ENCODE assay signal across 1 cellular context in the genomic region with DNA sequence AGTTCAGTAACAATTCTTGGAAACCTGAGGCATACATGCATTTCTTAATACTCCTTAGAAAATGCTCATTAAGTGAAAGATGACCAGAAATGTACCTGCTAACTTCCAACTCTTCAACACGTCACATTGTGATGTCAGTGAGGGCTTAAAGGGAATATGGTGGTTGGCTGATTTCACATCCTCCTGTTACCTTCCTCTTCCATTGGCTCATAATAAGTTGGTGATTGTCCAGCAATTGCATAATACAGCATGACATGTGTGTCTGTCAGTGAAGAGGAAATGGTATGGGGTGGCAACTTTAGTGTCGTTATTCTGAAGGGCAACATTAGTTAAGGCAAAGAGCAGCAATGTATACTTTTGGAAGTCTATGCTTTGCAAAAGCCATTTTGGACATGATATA.
A peak's percentile ranks its signal among the peaks of the same experiment; 100 is the strongest.
TF ChIP-seq lines count a peak whose summit lies in the region.

No MANE protein-coding gene starts in this region.

TF ChIP-seq in GM12878, 131 proteins besides CTCF, POLR2A, EP300 and RAD21:
- TF ChIP-seq, protein P1, sequence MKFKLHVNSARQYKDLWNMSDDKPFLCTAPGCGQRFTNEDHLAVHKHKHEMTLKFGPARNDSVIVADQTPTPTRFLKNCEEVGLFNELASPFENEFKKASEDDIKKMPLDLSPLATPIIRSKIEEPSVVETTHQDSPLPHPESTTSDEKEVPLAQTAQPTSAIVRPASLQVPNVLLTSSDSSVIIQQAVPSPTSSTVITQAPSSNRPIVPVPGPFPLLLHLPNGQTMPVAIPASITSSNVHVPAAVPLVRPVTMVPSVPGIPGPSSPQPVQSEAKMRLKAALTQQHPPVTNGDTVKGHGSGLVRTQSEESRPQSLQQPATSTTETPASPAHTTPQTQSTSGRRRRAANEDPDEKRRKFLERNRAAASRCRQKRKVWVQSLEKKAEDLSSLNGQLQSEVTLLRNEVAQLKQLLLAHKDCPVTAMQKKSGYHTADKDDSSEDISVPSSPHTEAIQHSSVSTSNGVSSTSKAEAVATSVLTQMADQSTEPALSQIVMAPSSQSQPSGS (IDR thresholded peaks at IDR 0.05; ENCODE audit: low read length) = 0 out of 2 replicates have a peak, but pooled peaks have one; percentile 25
- TF ChIP-seq CREB1 (IDR thresholded peaks at IDR 0.05; ENCODE audit: low read depth) = peak; percentile 74
- TF ChIP-seq, protein P2, sequence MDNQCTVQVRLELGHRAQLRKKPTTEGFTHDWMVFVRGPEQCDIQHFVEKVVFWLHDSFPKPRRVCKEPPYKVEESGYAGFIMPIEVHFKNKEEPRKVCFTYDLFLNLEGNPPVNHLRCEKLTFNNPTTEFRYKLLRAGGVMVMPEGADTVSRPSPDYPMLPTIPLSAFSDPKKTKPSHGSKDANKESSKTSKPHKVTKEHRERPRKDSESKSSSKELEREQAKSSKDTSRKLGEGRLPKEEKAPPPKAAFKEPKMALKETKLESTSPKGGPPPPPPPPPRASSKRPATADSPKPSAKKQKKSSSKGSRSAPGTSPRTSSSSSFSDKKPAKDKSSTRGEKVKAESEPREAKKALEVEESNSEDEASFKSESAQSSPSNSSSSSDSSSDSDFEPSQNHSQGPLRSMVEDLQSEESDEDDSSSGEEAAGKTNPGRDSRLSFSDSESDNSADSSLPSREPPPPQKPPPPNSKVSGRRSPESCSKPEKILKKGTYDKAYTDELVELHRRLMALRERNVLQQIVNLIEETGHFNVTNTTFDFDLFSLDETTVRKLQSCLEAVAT (IDR thresholded peaks at IDR 0.05) = peak; percentile 44; the same call in 1 of the 2 replicates
- TF ChIP-seq CEBPB (IDR thresholded peaks at IDR 0.05; ENCODE audit: borderline replicate concordance in 1 of 2, low read depth in 2 of 2, low read length in 2 of 2) = peak in 1 of 2 experiments; percentile 53; a peak in 1 of 4 replicates
- TF ChIP-seq SMAD5 (IDR thresholded peaks at IDR 0.05; ENCODE audit: low read depth) = peak; percentile 55; the same call in 1 of the 2 replicates
- TF ChIP-seq, protein P3, sequence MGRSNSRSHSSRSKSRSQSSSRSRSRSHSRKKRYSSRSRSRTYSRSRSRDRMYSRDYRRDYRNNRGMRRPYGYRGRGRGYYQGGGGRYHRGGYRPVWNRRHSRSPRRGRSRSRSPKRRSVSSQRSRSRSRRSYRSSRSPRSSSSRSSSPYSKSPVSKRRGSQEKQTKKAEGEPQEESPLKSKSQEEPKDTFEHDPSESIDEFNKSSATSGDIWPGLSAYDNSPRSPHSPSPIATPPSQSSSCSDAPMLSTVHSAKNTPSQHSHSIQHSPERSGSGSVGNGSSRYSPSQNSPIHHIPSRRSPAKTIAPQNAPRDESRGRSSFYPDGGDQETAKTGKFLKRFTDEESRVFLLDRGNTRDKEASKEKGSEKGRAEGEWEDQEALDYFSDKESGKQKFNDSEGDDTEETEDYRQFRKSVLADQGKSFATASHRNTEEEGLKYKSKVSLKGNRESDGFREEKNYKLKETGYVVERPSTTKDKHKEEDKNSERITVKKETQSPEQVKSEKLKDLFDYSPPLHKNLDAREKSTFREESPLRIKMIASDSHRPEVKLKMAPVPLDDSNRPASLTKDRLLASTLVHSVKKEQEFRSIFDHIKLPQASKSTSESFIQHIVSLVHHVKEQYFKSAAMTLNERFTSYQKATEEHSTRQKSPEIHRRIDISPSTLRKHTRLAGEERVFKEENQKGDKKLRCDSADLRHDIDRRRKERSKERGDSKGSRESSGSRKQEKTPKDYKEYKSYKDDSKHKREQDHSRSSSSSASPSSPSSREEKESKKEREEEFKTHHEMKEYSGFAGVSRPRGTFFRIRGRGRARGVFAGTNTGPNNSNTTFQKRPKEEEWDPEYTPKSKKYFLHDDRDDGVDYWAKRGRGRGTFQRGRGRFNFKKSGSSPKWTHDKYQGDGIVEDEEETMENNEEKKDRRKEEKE (IDR thresholded peaks at IDR 0.05) = no peak
- TF ChIP-seq SMARCA5 (IDR thresholded peaks at IDR 0.05) = 0 out of 2 replicates have a peak, but pooled peaks have one; percentile 18
- TF ChIP-seq POU2F2 (IDR thresholded peaks at IDR 0.05; ENCODE audit: borderline replicate concordance, low read depth, low read length) = 0 out of 3 replicates have a peak, but pooled peaks have one; percentile 10
- TF ChIP-seq CREM (IDR thresholded peaks at IDR 0.05; ENCODE audit: low read depth) = peak; percentile 75
- TF ChIP-seq, protein P4, sequence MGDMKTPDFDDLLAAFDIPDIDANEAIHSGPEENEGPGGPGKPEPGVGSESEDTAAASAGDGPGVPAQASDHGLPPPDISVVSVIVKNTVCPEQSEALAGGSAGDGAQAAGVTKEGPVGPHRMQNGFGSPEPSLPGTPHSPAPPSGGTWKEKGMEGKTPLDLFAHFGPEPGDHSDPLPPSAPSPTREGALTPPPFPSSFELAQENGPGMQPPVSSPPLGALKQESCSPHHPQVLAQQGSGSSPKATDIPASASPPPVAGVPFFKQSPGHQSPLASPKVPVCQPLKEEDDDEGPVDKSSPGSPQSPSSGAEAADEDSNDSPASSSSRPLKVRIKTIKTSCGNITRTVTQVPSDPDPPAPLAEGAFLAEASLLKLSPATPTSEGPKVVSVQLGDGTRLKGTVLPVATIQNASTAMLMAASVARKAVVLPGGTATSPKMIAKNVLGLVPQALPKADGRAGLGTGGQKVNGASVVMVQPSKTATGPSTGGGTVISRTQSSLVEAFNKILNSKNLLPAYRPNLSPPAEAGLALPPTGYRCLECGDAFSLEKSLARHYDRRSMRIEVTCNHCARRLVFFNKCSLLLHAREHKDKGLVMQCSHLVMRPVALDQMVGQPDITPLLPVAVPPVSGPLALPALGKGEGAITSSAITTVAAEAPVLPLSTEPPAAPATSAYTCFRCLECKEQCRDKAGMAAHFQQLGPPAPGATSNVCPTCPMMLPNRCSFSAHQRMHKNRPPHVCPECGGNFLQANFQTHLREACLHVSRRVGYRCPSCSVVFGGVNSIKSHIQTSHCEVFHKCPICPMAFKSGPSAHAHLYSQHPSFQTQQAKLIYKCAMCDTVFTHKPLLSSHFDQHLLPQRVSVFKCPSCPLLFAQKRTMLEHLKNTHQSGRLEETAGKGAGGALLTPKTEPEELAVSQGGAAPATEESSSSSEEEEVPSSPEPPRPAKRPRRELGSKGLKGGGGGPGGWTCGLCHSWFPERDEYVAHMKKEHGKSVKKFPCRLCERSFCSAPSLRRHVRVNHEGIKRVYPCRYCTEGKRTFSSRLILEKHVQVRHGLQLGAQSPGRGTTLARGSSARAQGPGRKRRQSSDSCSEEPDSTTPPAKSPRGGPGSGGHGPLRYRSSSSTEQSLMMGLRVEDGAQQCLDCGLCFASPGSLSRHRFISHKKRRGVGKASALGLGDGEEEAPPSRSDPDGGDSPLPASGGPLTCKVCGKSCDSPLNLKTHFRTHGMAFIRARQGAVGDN (IDR thresholded peaks at IDR 0.05) = peak; percentile 37
- TF ChIP-seq BMI1 (IDR thresholded peaks at IDR 0.05; ENCODE audit: borderline replicate concordance) = no peak
- no peak for TF ChIP-seq NBN (IDR thresholded peaks at IDR 0.05)
- peak; percentile 72; the same call in 1 of the 2 replicates for TF ChIP-seq POLR2AphosphoS5 (IDR thresholded peaks at IDR 0.05; ENCODE audit: low read length)
- TF ChIP-seq, protein P5, sequence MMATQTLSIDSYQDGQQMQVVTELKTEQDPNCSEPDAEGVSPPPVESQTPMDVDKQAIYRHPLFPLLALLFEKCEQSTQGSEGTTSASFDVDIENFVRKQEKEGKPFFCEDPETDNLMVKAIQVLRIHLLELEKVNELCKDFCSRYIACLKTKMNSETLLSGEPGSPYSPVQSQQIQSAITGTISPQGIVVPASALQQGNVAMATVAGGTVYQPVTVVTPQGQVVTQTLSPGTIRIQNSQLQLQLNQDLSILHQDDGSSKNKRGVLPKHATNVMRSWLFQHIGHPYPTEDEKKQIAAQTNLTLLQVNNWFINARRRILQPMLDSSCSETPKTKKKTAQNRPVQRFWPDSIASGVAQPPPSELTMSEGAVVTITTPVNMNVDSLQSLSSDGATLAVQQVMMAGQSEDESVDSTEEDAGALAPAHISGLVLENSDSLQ (IDR thresholded peaks at IDR 0.05) = peak; percentile 58
